Comparison of ENCODE assay signal across 8 cellular contexts in the genomic region with DNA sequence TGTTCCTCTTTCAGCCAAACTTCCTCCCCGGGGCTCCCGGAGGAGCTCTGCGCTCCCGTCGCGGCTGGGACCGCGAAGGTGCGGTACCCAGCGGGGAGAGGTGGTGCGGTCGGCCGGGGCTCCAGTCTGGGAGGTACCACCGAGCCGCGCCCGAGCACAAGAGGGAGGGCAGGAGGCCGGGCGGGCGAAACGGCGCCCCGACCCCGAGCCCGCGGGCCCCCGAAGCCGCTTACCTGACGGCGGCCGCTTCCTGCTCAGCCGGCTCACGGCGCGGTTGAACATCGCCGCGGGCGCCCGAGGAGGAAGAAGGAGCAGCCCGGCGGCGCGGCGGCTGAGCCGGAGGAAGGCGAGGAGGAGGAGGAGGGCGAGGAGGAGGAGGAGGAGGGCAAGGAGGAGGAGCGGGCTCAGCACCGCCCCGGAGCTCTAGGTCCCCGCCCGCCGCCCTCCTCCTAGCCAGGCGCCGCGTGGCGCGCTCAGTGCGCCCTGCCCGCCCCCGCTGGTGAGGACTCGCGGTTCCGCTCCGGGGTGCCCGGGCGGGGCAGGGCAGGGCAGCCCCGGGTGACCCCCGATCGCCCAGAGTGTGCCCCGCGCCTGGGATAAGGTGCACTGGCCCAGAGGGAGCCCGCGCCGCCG. TPM values are rescaled to one million over a fixed set of nuclear protein-coding genes. Genes with fewer than 3 reads are reported as not detected.
A peak's percentile ranks its signal among the peaks of the same experiment; 100 is the strongest.
DNase-seq lines count a peak whose midpoint lies in the region; ATAC-seq and TF ChIP-seq lines count a peak whose summit lies in the region.

A gene with protein sequence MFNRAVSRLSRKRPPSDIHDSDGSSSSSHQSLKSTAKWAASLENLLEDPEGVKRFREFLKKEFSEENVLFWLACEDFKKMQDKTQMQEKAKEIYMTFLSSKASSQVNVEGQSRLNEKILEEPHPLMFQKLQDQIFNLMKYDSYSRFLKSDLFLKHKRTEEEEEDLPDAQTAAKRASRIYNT (minus strand): TSS at position 363 of the 633 bp plus-strand sequence. CDS start 81 bp downstream, at position 282.

- peak within 1 kb of the TSS; percentile 97 for H3K4me3 Mint-ChIP-seq in activated T-helper 1 cell treated with anti-CD3 and anti-CD28 coated beads, Interleukin-12 subunit alpha, Interleukin-12 subunit beta, Interleukin-2, Interleukin-4 antibody, amounts not matched to agents 30 ng/mL and 10 ng/mL and 1 ng/mL, durations not matched to agents 14 hours and 24 hours and 36 hours

- peak within 1 kb of the TSS; percentile 75 to 82 for H3K4me3 ChIP-seq in Panc1 (ENCODE audit: low read depth in 2 of 2, low read length in 2 of 2)

- H3K4me1 Mint-ChIP-seq in activated T-helper 1 cell treated with anti-CD3 and anti-CD28 coated beads, Interleukin-12 subunit alpha, Interleukin-12 subunit beta, Interleukin-2, Interleukin-4 antibody, amounts not matched to agents 30 ng/mL and 10 ng/mL and 1 ng/mL, durations not matched to agents 14 hours and 24 hours and 36 hours (ENCODE audit: low read depth) = peaks cover 47% of the 10 kb centered on the region

- no peaks in the 10 kb centered on the region for H3K9me3 ChIP-seq in Panc1 (ENCODE audit: control insufficient read depth, insufficient read depth, low read depth, low read length)

- CTCF ChIA-PET in Panc1 (lab: Charles Lee) = interaction anchor here (0.6 to 0.9 kb wide), 4 partner anchors 44 to 1629 kb away, joined by 3 read pairs; no protein-coding TSS in a partner anchor

- in situ Hi-C loops in Panc1 (cut with HindIII; ENCODE audit: low pct_unique_long_range_greater_than_20kb, low sequenced_read_pairs) = no loop called here

- no peaks in the 10 kb centered on the region; the same call in 1 of the 2 replicates for H3K36me3 ChIP-seq in Panc1 (ENCODE audit: control insufficient read depth, insufficient read depth, low read length)

- no peaks in the 10 kb centered on the region for H3K9me3 Mint-ChIP-seq in activated T-helper 1 cell treated with anti-CD3 and anti-CD28 coated beads, Interleukin-12 subunit alpha, Interleukin-12 subunit beta, Interleukin-2, Interleukin-4 antibody, amounts not matched to agents 30 ng/mL and 10 ng/mL and 1 ng/mL, durations not matched to agents 14 hours and 24 hours and 36 hours

- POLR2A ChIA-PET in Panc1 (lab: Charles Lee) = interaction anchor here (0.5 to 0.7 kb wide), 4 partner anchors 109 to 342 kb away, joined by 3 to 6 read pairs (median 5); a partner anchor contains a TSS

- H3K27me3 ChIP-seq in Panc1 (ENCODE audit: control insufficient read depth, insufficient read depth, low read length) = no peaks in the 10 kb centered on the region
- no peaks in the 10 kb centered on the region for H3K27me3 ChIP-seq in foreskin keratinocyte

- ATAC-seq in GM19023 (IDR thresholded peaks at IDR 0.05; ENCODE audit: unreplicated experiment) (peak; percentile 78), HG03159 (IDR thresholded peaks at IDR 0.05; ENCODE audit: unreplicated experiment) (peak; percentile 65), Panc1 (peak; percentile 92), foreskin keratinocyte (peak; percentile 82)

- DNase-seq in AG08396 (ENCODE audit: low spot score) = peak; percentile 90
- no peak for DNase-seq in Panc1 (ENCODE audit: low read depth, low spot score)
- DNase-seq in activated T-helper 1 cell treated with anti-CD3 and anti-CD28 coated beads, Interleukin-12 subunit alpha, Interleukin-12 subunit beta, Interleukin-2, Interleukin-4 antibody, amounts not matched to agents 30 ng/mL and 10 ng/mL and 1 ng/mL, durations not matched to agents 14 hours and 24 hours and 36 hours (ENCODE audit: low spot score) = peak; percentile 82
- peak; percentile 59 to 77 for DNase-seq in foreskin keratinocyte
- DNase-seq in occipital lobe (lab: John Stamatoyannopoulos, UW) = no peak
- peak in 27 of 49 donors; percentile 9 to 68 (median 33) for DNase-seq in substantia nigra (lab: John Stamatoyannopoulos, UW)

- peak within 1 kb of the TSS; percentile 91 for H3K27ac Mint-ChIP-seq in activated T-helper 1 cell treated with anti-CD3 and anti-CD28 coated beads, Interleukin-12 subunit alpha, Interleukin-12 subunit beta, Interleukin-2, Interleukin-4 antibody, amounts not matched to agents 30 ng/mL and 10 ng/mL and 1 ng/mL, durations not matched to agents 14 hours and 24 hours and 36 hours

- H3K36me3 Mint-ChIP-seq in activated T-helper 1 cell treated with anti-CD3 and anti-CD28 coated beads, Interleukin-12 subunit alpha, Interleukin-12 subunit beta, Interleukin-2, Interleukin-4 antibody, amounts not matched to agents 30 ng/mL and 10 ng/mL and 1 ng/mL, durations not matched to agents 14 hours and 24 hours and 36 hours (ENCODE audit: low read depth) = peaks cover 12% of the 10 kb centered on the region

- no peak for TF ChIP-seq CTCF in Panc1 (IDR thresholded peaks at IDR 0.05)
- no peak for TF ChIP-seq CTCF in foreskin keratinocyte (conservative IDR thresholded peaks at IDR 0.05)

- intact Hi-C loops in Panc1 (cut with micrococcal nuclease; ENCODE audit: unreplicated experiment) = no loop called here
- intact Hi-C loops in activated T-helper 1 cell treated with anti-CD3 and anti-CD28 coated beads, Interleukin-12 subunit alpha, Interleukin-12 subunit beta, Interleukin-2, Interleukin-4 antibody, amounts not matched to agents 30 ng/mL and 10 ng/mL and 1 ng/mL, durations not matched to agents 14 hours and 24 hours and 36 hours (cut with micrococcal nuclease) = loop anchor here (1.0 to 10.0 kb wide), 7 partner anchors 40 to 462 kb away; a partner anchor contains a TSS

- no TSS peak for BruUV-seq in Panc1 (replicated peaks; lab: Mats Ljungman, UMichigan)

- H3K4me1 ChIP-seq in Panc1 (ENCODE audit: control insufficient read depth, insufficient read depth, low read length) (peaks cover 59% of the 10 kb centered on the region), foreskin keratinocyte (peaks cover 23% of the 10 kb centered on the region)

- H3K27me3 Mint-ChIP-seq in activated T-helper 1 cell treated with anti-CD3 and anti-CD28 coated beads, Interleukin-12 subunit alpha, Interleukin-12 subunit beta, Interleukin-2, Interleukin-4 antibody, amounts not matched to agents 30 ng/mL and 10 ng/mL and 1 ng/mL, durations not matched to agents 14 hours and 24 hours and 36 hours (ENCODE audit: insufficient read depth) = peaks cover 9% of the 10 kb centered on the region

- H3K27ac ChIP-seq in Panc1 (ENCODE audit: low read length) (peak within 1 kb of the TSS; percentile 80), foreskin keratinocyte (peak within 1 kb of the TSS; percentile 54), substantia nigra (ENCODE audit: low read depth, low read length, poor library complexity, severe bottlenecking) (peak within 1 kb of the TSS; percentile 37)

RNA-seq across cellular contexts. Expression of the gene that starts here (rescaled TPM):
- total RNA-seq in Panc1 (2021; ENCODE audit: unreplicated experiment) (68.6 TPM), foreskin keratinocyte (85.7 and 86.5 TPM in 2 replicates), occipital lobe (10.5 TPM)
- 64.0 TPM for polyA plus RNA-seq in Panc1 (2012; ENCODE audit: insufficient read length)
- total RNA-seq in activated T-helper 1 cell treated with anti-CD3 and anti-CD28 coated beads, Interleukin-12 subunit alpha, Interleukin-12 subunit beta, Interleukin-2, Interleukin-4 antibody, amounts not matched to agents 30 ng/mL and 10 ng/mL and 1 ng/mL, durations not matched to agents 14 hours and 24 hours and 36 hours = 142 and 150 TPM in 2 replicates
- 124 and 127 TPM in 2 replicates for polyA plus RNA-seq in foreskin keratinocyte

Comparison
In these comparisons a context has a peak if more than half of its experiments do, and no peak if none do; other contexts are left out.
1. DNase-seq: peak in AG08396 (single experiment), activated T-helper 1 cell treated with anti-CD3 and anti-CD28 coated beads, Interleukin-12 subunit alpha, Interleukin-12 subunit beta, Interleukin-2, Interleukin-4 antibody, amounts not matched to agents 30 ng/mL and 10 ng/mL and 1 ng/mL, durations not matched to agents 14 hours and 24 hours and 36 hours (single experiment), foreskin keratinocyte (2 of 2) and substantia nigra (27 of 49); none in Panc1 (single experiment) and occipital lobe (single experiment).
2. Peak in every context shown above with its lines, with median percentiles within 50 percentile points of each other: ATAC-seq and H3K27ac ChIP-seq.